ENCODE assay signal across 7 cellular contexts in genomic region chr16:29168515-29169269, GRCh38.
DNase-seq lines count a peak whose midpoint lies in the region; ATAC-seq, FAIRE-seq and TF ChIP-seq lines count a peak whose summit lies in the region.
"Not testable (repeated sequence)": the region's sequence is repeated elsewhere in the genome, so short reads cannot be mapped to it uniquely, and the experiment has no call there.

No MANE protein-coding gene starts in this region.

- not testable (repeated sequence) for H3K9ac ChIP-seq in HepG2 (ENCODE audit: insufficient read depth, low read depth, low read length); trophoblast cell (ENCODE audit: low read length)

- H3K23ac ChIP-seq in trophoblast cell (ENCODE audit: low read length) = not testable (repeated sequence)

- intact Hi-C loops in Right ventricle myocardium superior (cut with DNase I); HepG2 (cut with micrococcal nuclease; ENCODE audit: unreplicated experiment): not testable (repeated sequence)

- H3K4me2 ChIP-seq in HepG2 (ENCODE audit: low read depth, low read length); trophoblast cell (ENCODE audit: low read length): not testable (repeated sequence)

- H3K9me3 ChIP-seq in HepG2 (ENCODE audit: low read length) = peaks cover 12% of the 10 kb centered on the region; the same call in 1 of the 2 replicates
- not testable (repeated sequence) for H3K9me3 ChIP-seq in trophoblast cell (ENCODE audit: insufficient read depth, low read depth, low read length)

- peak; percentile 46 for FAIRE-seq in HTR-8/SVneo (lab: Jason Lieb, UNC)
- FAIRE-seq in HepG2 (lab: Jason Lieb, UNC) = not testable (repeated sequence)

- H3K4ac ChIP-seq in trophoblast cell (ENCODE audit: low read depth, low read length) = not testable (repeated sequence)

- H4K91ac ChIP-seq in trophoblast cell (ENCODE audit: low read depth, low read length) = not testable (repeated sequence)

- CTCF ChIA-PET in HepG2 (lab: Yijun Ruan, JAX; ENCODE audit: low intra/inter-chr PET ratio, low total read pairs) = not testable (repeated sequence)

- H4K20me1 ChIP-seq in HepG2 (ENCODE audit: insufficient read depth, low read length) = not testable (repeated sequence)

- not testable (repeated sequence) for H2AFZ ChIP-seq in HepG2 (ENCODE audit: low read length); trophoblast cell (ENCODE audit: insufficient read depth, low read length, poor library complexity)

- H3K14ac ChIP-seq in trophoblast cell (ENCODE audit: low read length) = not testable (repeated sequence)

- ATAC-seq in Right ventricle myocardium superior (ENCODE audit: poor library complexity); HepG2: not testable (repeated sequence)

- H2BK120ac ChIP-seq in trophoblast cell (ENCODE audit: insufficient read depth, low read length, poor library complexity) = not testable (repeated sequence)

- H2BK12ac ChIP-seq in trophoblast cell (ENCODE audit: low read length) = peak overlapping the region; percentile 28

- not testable (repeated sequence) for TF ChIP-seq CTCF in AG10803 (conservative IDR thresholded peaks at IDR 0.05; ENCODE audit: low read length); HepG2 (CRISPR knock-in tag; IDR thresholded peaks at IDR 0.05)

- H3K27ac ChIP-seq in HepG2 (ENCODE audit: extremely low read length, insufficient read depth, low read length); trophoblast cell (ENCODE audit: low read depth, low read length): not testable (repeated sequence)

- not testable (repeated sequence) for H3K4me3 ChIP-seq in AG10803 (ENCODE audit: low read length); HepG2 (replicated peaks in 1 of 3; ENCODE audit: insufficient read depth in 1 of 3, low read depth in 2 of 3, low read length in 3 of 3); trophoblast cell (ENCODE audit: low read depth, low read length)

- H4K12ac ChIP-seq in trophoblast cell (ENCODE audit: low read depth, low read length) = not testable (repeated sequence)

- H3K27me3 ChIP-seq in HepG2 (ENCODE audit: control insufficient read depth in 1 of 2, insufficient read depth in 2 of 2, low read length in 2 of 2); trophoblast cell (ENCODE audit: insufficient read depth, low read length): not testable (repeated sequence)

- in situ Hi-C loops in HepG2 (cut with HindIII; ENCODE audit: extremely low pct_ligation_motif_present, low pct_unique_long_range_greater_than_20kb) = not testable (repeated sequence)

- not testable (repeated sequence) for H4K8ac ChIP-seq in trophoblast cell (ENCODE audit: low read depth, low read length)

- not testable (repeated sequence) for H2BK5ac ChIP-seq in trophoblast cell (ENCODE audit: low read depth, low read length, poor library complexity)

- H3K18ac ChIP-seq in trophoblast cell (ENCODE audit: low read length) = not testable (repeated sequence)

- not testable (repeated sequence) for H3K79me2 ChIP-seq in HepG2 (ENCODE audit: insufficient read depth, low read length); trophoblast cell (ENCODE audit: control insufficient read depth, insufficient read depth, low read length, poor library complexity)

- not testable (repeated sequence) for TF ChIP-seq EP300 in HepG2 (IDR thresholded peaks at IDR 0.05; ENCODE audit: low read depth in 2 of 2, low read length in 2 of 2); HepG2 (CRISPR knock-in tag; IDR thresholded peaks at IDR 0.05; ENCODE audit: borderline replicate concordance)

- 48% methylated on average over 13 of the region's 13 CpGs for WGBS in HepG2 (ENCODE audit: low lambda C conversion rate)
- no CpG with 5 or more reads among the region's 13 CpGs for WGBS in trophoblast cell (ENCODE audit: extremely low coverage, insufficient coverage, insufficient read length)

- not testable (repeated sequence) for H3K36me3 ChIP-seq in HepG2 (replicated peaks in 1 of 2; ENCODE audit: control insufficient read depth in 1 of 2, insufficient read depth in 2 of 2, low read length in 2 of 2); trophoblast cell (ENCODE audit: control insufficient read depth in 1 of 2, insufficient read depth in 2 of 2, low read length in 2 of 2)

- POLR2A ChIA-PET in HepG2 (lab: Yijun Ruan, JAX) = not testable (repeated sequence)

- H3K4me1 ChIP-seq in HepG2 (ENCODE audit: insufficient read depth, low read length); trophoblast cell (ENCODE audit: control insufficient read depth in 1 of 2, insufficient read depth in 2 of 2, low read length in 2 of 2): not testable (repeated sequence)

- not testable (repeated sequence) for H3K79me1 ChIP-seq in trophoblast cell (ENCODE audit: low read length)

- DNase-seq in AG10803 (ENCODE audit: low read depth) = peak; percentile 32
- not testable (repeated sequence) for DNase-seq in HTR-8/SVneo (ENCODE audit: insufficient read length, low spot score); HepG2 (ENCODE audit: low spot score); trophoblast cell
- peak; percentile 63 for DNase-seq in NCI-H1694 treated with DMSO at 0.1 percent for 48 hours (lab: John Stamatoyannopoulos, UW)
- DNase-seq in RPMI7951 (ENCODE audit: low read depth) = peak; percentile 15
- peak; percentile 37 for DNase-seq in Right ventricle myocardium superior

- H2AK5ac ChIP-seq in trophoblast cell (ENCODE audit: low read length) = not testable (repeated sequence)

- BruUV-seq in HepG2 (replicated peaks; lab: Mats Ljungman, UMichigan) = not testable (repeated sequence)

- not testable (repeated sequence) for TF ChIP-seq RAD21 in HepG2 (CRISPR knock-in tag; IDR thresholded peaks at IDR 0.05)

- TF ChIP-seq POLR2A in HepG2 (IDR thresholded peaks at IDR 0.05; ENCODE audit: insufficient read depth in 1 of 2, low read depth in 2 of 2, low read length in 2 of 2) = not testable (repeated sequence)

TF ChIP-seq in HepG2, 621 proteins besides CTCF, POLR2A, EP300 and RAD21:
- TF ChIP-seq, protein P1, sequence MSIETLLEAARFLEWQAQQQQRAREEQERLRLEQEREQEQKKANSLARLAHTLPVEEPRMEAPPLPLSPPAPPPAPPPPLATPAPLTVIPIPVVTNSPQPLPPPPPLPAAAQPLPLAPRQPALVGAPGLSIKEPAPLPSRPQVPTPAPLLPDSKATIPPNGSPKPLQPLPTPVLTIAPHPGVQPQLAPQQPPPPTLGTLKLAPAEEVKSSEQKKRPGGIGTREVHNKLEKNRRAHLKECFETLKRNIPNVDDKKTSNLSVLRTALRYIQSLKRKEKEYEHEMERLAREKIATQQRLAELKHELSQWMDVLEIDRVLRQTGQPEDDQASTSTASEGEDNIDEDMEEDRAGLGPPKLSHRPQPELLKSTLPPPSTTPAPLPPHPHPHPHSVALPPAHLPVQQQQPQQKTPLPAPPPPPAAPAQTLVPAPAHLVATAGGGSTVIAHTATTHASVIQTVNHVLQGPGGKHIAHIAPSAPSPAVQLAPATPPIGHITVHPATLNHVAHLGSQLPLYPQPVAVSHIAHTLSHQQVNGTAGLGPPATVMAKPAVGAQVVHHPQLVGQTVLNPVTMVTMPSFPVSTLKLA (IDR thresholded peaks at IDR 0.05) = peak; percentile 98
